Comparison of ENCODE assay signal across 1 cellular context in the genomic region with DNA sequence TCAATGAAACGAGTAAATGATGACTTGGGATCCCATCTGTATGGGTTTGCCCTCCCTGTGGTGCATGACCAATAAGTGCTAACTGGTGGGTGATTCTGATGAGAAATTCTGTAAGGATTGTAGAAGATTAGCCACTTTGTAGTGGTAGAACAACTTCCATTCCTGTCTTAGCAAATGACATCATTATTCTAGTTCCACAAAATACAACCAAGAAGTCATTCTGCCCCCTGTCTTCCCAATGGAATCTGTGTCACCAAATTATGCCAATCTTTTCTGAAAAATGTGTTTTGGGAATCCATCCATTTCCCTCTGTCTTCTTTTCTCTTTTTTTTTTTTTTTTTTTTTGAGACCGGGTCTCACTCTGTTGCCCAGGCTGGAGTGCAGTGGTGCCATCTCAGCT.
TF ChIP-seq lines count a peak whose summit lies in the region.

No MANE protein-coding gene starts in this region.

TF ChIP-seq in HepG2, 621 proteins besides CTCF, POLR2A, EP300 and RAD21:
- TF ChIP-seq CREB1 (IDR thresholded peaks at IDR 0.05): peak; percentile 34; the same call in 1 of the 2 replicates
- TF ChIP-seq CREB1 (CRISPR knock-in tag; IDR thresholded peaks at IDR 0.05): no peak
- peak; percentile 88 for TF ChIP-seq ATF7 (IDR thresholded peaks at IDR 0.05)
- no peak for TF ChIP-seq ATF7 (CRISPR knock-in tag; IDR thresholded peaks at IDR 0.05)
- TF ChIP-seq ADNP (CRISPR knock-in tag; IDR thresholded peaks at IDR 0.05): no peak
